8 cellular contexts compared by ENCODE assay signal in the genomic region with DNA sequence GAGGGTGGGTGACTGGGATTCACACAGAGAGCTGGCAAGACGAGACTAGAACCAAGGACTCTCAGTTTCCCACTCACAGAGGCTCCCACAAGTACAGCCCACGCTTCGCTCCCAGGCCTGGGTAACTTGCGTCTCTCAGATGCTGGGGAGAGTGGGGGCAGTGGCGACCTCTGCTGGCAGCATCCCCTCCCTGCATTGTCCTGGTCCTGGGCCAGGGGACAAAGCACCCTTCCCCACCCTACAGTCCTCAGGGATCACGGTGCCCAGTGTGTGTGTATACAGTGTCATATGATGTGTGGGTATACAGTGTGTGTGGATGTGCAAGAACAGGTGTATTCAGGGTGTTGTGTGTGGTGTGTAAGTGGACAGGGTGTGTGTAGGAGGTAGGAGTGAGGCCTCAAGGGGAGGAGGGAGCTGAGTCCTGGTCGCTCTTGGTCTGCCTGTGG. TPM values are rescaled to one million over a fixed set of nuclear protein-coding genes. Genes with fewer than 3 reads are reported as not detected.
A peak's percentile ranks its signal among the peaks of the same experiment; 100 is the strongest.
DNase-seq lines count a peak whose midpoint lies in the region; ATAC-seq and TF ChIP-seq lines count a peak whose summit lies in the region.

No MANE protein-coding gene starts in this region.

- H3K9ac ChIP-seq in smooth muscle cell (ENCODE audit: low read depth), result no peak overlapping the region

- no peaks in the 10 kb centered on the region for H4K20me1 ChIP-seq in GM23338 (replicated peaks; ENCODE audit: insufficient read depth)
- H4K20me1 ChIP-seq in smooth muscle cell (ENCODE audit: low read depth), result no peaks in the 10 kb centered on the region

- H3K27ac ChIP-seq in GM23338 (ENCODE audit: low read depth) (no peak overlapping the region), smooth muscle cell (ENCODE audit: low read depth) (no peak overlapping the region)

- peaks cover 3% of the 10 kb centered on the region for H3K4me1 ChIP-seq in GM23338 (ENCODE audit: insufficient read depth)
- H3K4me1 ChIP-seq in smooth muscle cell (ENCODE audit: low read depth), result no peaks in the 10 kb centered on the region

- H3K79me2 ChIP-seq in GM23338 (replicated peaks; ENCODE audit: insufficient read depth) (no peaks in the 10 kb centered on the region), smooth muscle cell (ENCODE audit: low read depth) (no peaks in the 10 kb centered on the region)

- CTCF ChIA-PET in T-cell (lab: Charles Lee), result interaction anchor here (0.6 to 1.6 kb wide), 8 partner anchors 10 to 186 kb away, joined by 3 to 14 read pairs (median 4); no protein-coding TSS in a partner anchor

- H3K36me3 ChIP-seq in GM23338 (ENCODE audit: insufficient read depth), result no peaks in the 10 kb centered on the region
- no peaks in the 10 kb centered on the region for H3K36me3 ChIP-seq in smooth muscle cell (ENCODE audit: low read depth)

- no peak for DNase-seq in AG09319 (ENCODE audit: extremely low read depth, low read depth)
- peak; percentile 76 for DNase-seq in GM23338 (ENCODE audit: low spot score)
- peak in 29 of 34 experiments; percentile 14 to 67 (median 52) for DNase-seq in T-cell
- DNase-seq in astrocyte of the hippocampus (ENCODE audit: low read depth, low spot score), result peak; percentile 77
- peak in 48 of 51 donors; percentile 12 to 83 (median 56) for DNase-seq in hypothalamus (lab: John Stamatoyannopoulos, UW)
- DNase-seq in smooth muscle cell (lab: John Stamatoyannopoulos, UW; ENCODE audit: unreplicated experiment), result no peak

- WGBS in smooth muscle cell (ENCODE audit: low lambda C conversion rate), result 56% methylated on average over 7 of the region's 7 CpGs

- H3K27me3 ChIP-seq in GM23338 (ENCODE audit: insufficient read depth) (no peaks in the 10 kb centered on the region), smooth muscle cell (ENCODE audit: low read depth) (no peaks in the 10 kb centered on the region)

- peak; percentile 73 for ATAC-seq in GM23338
- ATAC-seq in T-cell (replicated peaks in 1 of 4), result peak; percentile 40 to 54 (median 43)
- ATAC-seq in GM18873 (IDR thresholded peaks at IDR 0.05; ENCODE audit: low FRiP score, unreplicated experiment), result no peak
- no peak for ATAC-seq in HG03196 (IDR thresholded peaks at IDR 0.05; ENCODE audit: unreplicated experiment)

- H2AFZ ChIP-seq in GM23338 (no peak overlapping the region), smooth muscle cell (ENCODE audit: low read depth) (no peak overlapping the region)

- no peaks in the 10 kb centered on the region for H3K9me3 ChIP-seq in smooth muscle cell (replicated peaks; ENCODE audit: low read depth)

- no peak overlapping the region for H3K4me2 ChIP-seq in GM23338
- H3K4me2 ChIP-seq in smooth muscle cell, result no peak overlapping the region

- H3K9me3 Mint-ChIP-seq in GM23338 (no peaks in the 10 kb centered on the region), T-cell (no peaks in the 10 kb centered on the region)

- peaks cover 9% of the 10 kb centered on the region for H3K27me3 Mint-ChIP-seq in GM23338 (ENCODE audit: insufficient read depth, low read depth, poor library complexity)
- no peaks in the 10 kb centered on the region for H3K27me3 Mint-ChIP-seq in T-cell

- H3F3A ChIP-seq in GM23338 (replicated peaks; ENCODE audit: low read depth), result no peaks in the 10 kb centered on the region
- peaks cover 3% of the 10 kb centered on the region for H3F3A ChIP-seq in smooth muscle cell (ENCODE audit: low read depth)

- POLR2A ChIA-PET in T-cell (lab: Charles Lee), result no interaction called here

- H3K4me3 Mint-ChIP-seq in GM23338 (no peak overlapping the region), T-cell (no peak overlapping the region)

- peaks cover 3% of the 10 kb centered on the region; the same call in 1 of the 3 replicates for H3K36me3 Mint-ChIP-seq in GM23338 (ENCODE audit: low read depth)
- H3K36me3 Mint-ChIP-seq in T-cell, result peaks cover 18% of the 10 kb centered on the region

- H3K9me2 ChIP-seq in GM23338 (ENCODE audit: insufficient read depth), result no peaks in the 10 kb centered on the region

- peaks cover 15% of the 10 kb centered on the region for H3K4me1 Mint-ChIP-seq in GM23338
- peaks cover 28 to 32% (median 28%) of the 10 kb centered on the region in 3 donors for H3K4me1 Mint-ChIP-seq in T-cell

- H3K27ac Mint-ChIP-seq in GM23338 (no peak overlapping the region), T-cell (peak overlapping the region; percentile 48 to 77)

- TF ChIP-seq CTCF in AG09319 (IDR thresholded peaks at IDR 0.05; ENCODE audit: low read depth, low read length) (peak; percentile 85), GM23338 (conservative IDR thresholded peaks at IDR 0.05; ENCODE audit: low read depth in 2 of 2) (peak; percentile 92 to 96), smooth muscle cell (IDR thresholded peaks at IDR 0.05; ENCODE audit: borderline replicate concordance, insufficient read depth, poor library complexity, severe bottlenecking) (peak; percentile 78)

- H3K4me3 ChIP-seq in GM23338 (no peak overlapping the region), smooth muscle cell (no peak overlapping the region)

TF ChIP-seq in GM23338, 12 proteins besides CTCF, POLR2A, EP300 and RAD21 (continues in another document):
- TF ChIP-seq ZNF331 (CRISPR knock-in tag; IDR thresholded peaks at IDR 0.05; ENCODE audit: low read depth), result no peak
- TF ChIP-seq CREB1 (CRISPR knock-in tag; IDR thresholded peaks at IDR 0.05; ENCODE audit: low read depth), result no peak
- TF ChIP-seq, protein P1, sequence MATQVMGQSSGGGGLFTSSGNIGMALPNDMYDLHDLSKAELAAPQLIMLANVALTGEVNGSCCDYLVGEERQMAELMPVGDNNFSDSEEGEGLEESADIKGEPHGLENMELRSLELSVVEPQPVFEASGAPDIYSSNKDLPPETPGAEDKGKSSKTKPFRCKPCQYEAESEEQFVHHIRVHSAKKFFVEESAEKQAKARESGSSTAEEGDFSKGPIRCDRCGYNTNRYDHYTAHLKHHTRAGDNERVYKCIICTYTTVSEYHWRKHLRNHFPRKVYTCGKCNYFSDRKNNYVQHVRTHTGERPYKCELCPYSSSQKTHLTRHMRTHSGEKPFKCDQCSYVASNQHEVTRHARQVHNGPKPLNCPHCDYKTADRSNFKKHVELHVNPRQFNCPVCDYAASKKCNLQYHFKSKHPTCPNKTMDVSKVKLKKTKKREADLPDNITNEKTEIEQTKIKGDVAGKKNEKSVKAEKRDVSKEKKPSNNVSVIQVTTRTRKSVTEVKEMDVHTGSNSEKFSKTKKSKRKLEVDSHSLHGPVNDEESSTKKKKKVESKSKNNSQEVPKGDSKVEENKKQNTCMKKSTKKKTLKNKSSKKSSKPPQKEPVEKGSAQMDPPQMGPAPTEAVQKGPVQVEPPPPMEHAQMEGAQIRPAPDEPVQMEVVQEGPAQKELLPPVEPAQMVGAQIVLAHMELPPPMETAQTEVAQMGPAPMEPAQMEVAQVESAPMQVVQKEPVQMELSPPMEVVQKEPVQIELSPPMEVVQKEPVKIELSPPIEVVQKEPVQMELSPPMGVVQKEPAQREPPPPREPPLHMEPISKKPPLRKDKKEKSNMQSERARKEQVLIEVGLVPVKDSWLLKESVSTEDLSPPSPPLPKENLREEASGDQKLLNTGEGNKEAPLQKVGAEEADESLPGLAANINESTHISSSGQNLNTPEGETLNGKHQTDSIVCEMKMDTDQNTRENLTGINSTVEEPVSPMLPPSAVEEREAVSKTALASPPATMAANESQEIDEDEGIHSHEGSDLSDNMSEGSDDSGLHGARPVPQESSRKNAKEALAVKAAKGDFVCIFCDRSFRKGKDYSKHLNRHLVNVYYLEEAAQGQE (IDR thresholded peaks at IDR 0.05; ENCODE audit: unreplicated experiment), result no peak
- no peak for TF ChIP-seq ZNF114 (CRISPR knock-in tag; IDR thresholded peaks at IDR 0.05)
- no peak for TF ChIP-seq EZH2 (IDR thresholded peaks at IDR 0.05; ENCODE audit: low read depth, unreplicated experiment)
- no peak for TF ChIP-seq JUNB (IDR thresholded peaks at IDR 0.05; ENCODE audit: unreplicated experiment)
- TF ChIP-seq EZH2phosphoT487 (IDR thresholded peaks at IDR 0.05; ENCODE audit: unreplicated experiment), result no peak

RNA-seq across cellular contexts. Expression of a gene that starts 12.8 kb away (rescaled TPM):
- total RNA-seq in GM23338 (2014; rRNA removed; shearing (Covaris generic)), result 4.2 and 9.8 TPM in 2 replicates
- polyA plus RNA-seq in GM23338 (2016; fragmentation: Nextera tagmentation; extraction: Ambion mirVana) (2.7 and 3.4 TPM in 2 replicates), smooth muscle cell (2.3 and 5.6 TPM in 2 replicates)
- total RNA-seq in T-cell (10 to 100 TPM; 26.6 to 44.6 (median 42.1) TPM), smooth muscle cell (3.4 and 3.8 TPM in 2 replicates)

RNA-seq across cellular contexts. Expression of a gene that starts 26.0 kb away (rescaled TPM):
- total RNA-seq in GM23338 (2014; rRNA removed; shearing (Covaris generic)), result 21.3 and 24.4 TPM in 2 replicates
- polyA plus RNA-seq in GM23338 (2016; fragmentation: Nextera tagmentation; extraction: Ambion mirVana), result 15.3 and 16.0 TPM in 2 replicates
- 10 to 100 TPM; 31.3 to 91.0 (median 75.7) TPM for total RNA-seq in T-cell
- total RNA-seq in smooth muscle cell, result 20.5 and 21.3 TPM in 2 replicates
- 33.3 and 34.8 TPM in 2 replicates for polyA plus RNA-seq in smooth muscle cell

RNA-seq across cellular contexts. Expression of a gene that starts 35.6 kb away (rescaled TPM):
- total RNA-seq in GM23338 (2014; rRNA removed; shearing (Covaris generic)), result 0.19 and 0.31 TPM in 2 replicates
- polyA plus RNA-seq in GM23338 (2016; fragmentation: Nextera tagmentation; extraction: Ambion mirVana) (0.66 and 0.71 TPM in 2 replicates), smooth muscle cell (0.61 TPM in 1 of 2 replicates, not detected in the other)
- total RNA-seq in T-cell (10 to 100 TPM in 3 of 5 donors, 1 to 10 TPM in 2; 4.7 to 21.7 (median 17.8) TPM), smooth muscle cell (0.27 and 0.54 TPM in 2 replicates)

Comparison
In these comparisons a context has a peak if more than half of its experiments do, and no peak if none do; other contexts are left out.
1. DNase-seq: peak in GM23338 (single experiment), T-cell (29 of 34), astrocyte of the hippocampus (single experiment) and hypothalamus (48 of 51); none in AG09319 (single experiment) and smooth muscle cell (single experiment).
2. ATAC-seq: peak in GM23338 (single experiment) and T-cell (4 of 4); none in GM18873 (single experiment) and HG03196 (single experiment).
3. Peak in every context shown above with its lines, with median percentiles within 50 percentile points of each other: CTCF ChIP-seq.